ENCODE assay signal across 26 cellular contexts in genomic region chr6:124741341-124741740, GRCh38.
"Had no signal": no experiment of that assay in that cellular context is flagged by ENCODE, and none has a peak within 500 bp of the region (broad histone marks: within the 10 kb centered on the region; RNA-seq: fewer than 3 reads in every experiment).

No MANE protein-coding gene starts in this region.

- H3K4me1 ChIP-seq: adrenal gland, body of pancreas, colonic mucosa, heart left ventricle, tibial artery, uterus had no signal

- H3K4me3 Mint-ChIP-seq: central memory CD8-positive, alpha-beta T cell; endodermal cell; nephron had no signal

- H3K9me3 Mint-ChIP-seq: endodermal cell, nephron had no signal

- DNase-seq: activated CD4-positive, alpha-beta T cell treated with anti-CD3 and anti-CD28 coated beads for 1 hour; activated CD8-positive, alpha-beta memory T cell treated with anti-CD3 and anti-CD28 coated beads for 24 hours; activated CD8-positive, alpha-beta memory T cell treated with anti-CD3 and anti-CD28 coated beads, Interleukin-2, amount 50 U/mL, for 48 hours; activated effector memory CD4-positive, alpha-beta T cell treated with anti-CD3 and anti-CD28 coated beads, Interleukin-2, amount 50 U/mL, for 16 hours; activated naive CD4-positive, alpha-beta T cell treated with anti-CD3 and anti-CD28 coated beads, Interleukin-2, amount 50 U/mL, for 16 hours; activated T-cell treated with anti-CD3 and anti-CD28 coated beads, Interleukin-2, amount 50 U/mL, for 48 hours; adrenal gland; body of pancreas; colonic mucosa; endodermal cell; erythroblast; gastrocnemius medialis; heart left ventricle; left cardiac atrium; nucleus accumbens; stimulated activated CD4-positive, alpha-beta T cell treated with anti-CD3 and anti-CD28 coated beads, Interleukin-12 subunit alpha, Interleukin-12 subunit beta, amount 100 ng/mL, for 4 hours; stimulated activated CD4-positive, alpha-beta T cell treated with anti-CD3 and anti-CD28 coated beads, Interleukin-1b, Interleukin-23, amount 100 ng/mL, for 48 hours; stimulated activated naive CD8-positive, alpha-beta T cell treated with anti-CD3 and anti-CD28 coated beads, Interleukin-15, Interleukin-2, amounts not matched to agents 100 U/mL and 50 U/mL, for 24 hours; substantia nigra; SW 1271; T-helper 2 cell; tibial artery; uterus; WERI-Rb-1 had no signal

- H3K4me1 Mint-ChIP-seq: central memory CD8-positive, alpha-beta T cell; endodermal cell; nephron had no signal

- H3K27me3 Mint-ChIP-seq: central memory CD8-positive, alpha-beta T cell had no signal

- H3K36me3 ChIP-seq: adrenal gland, colonic mucosa, gastrocnemius medialis, heart left ventricle, tibial artery, uterus, WERI-Rb-1 had no signal

- ATAC-seq: body of pancreas; gastrocnemius medialis; heart left ventricle; left cardiac atrium; stimulated activated naive CD8-positive, alpha-beta T cell treated with anti-CD3 and anti-CD28 coated beads, Interleukin-15, Interleukin-2, amounts not matched to agents 100 U/mL and 50 U/mL, for 24 hours had no signal

- H3K4me3 ChIP-seq: adrenal gland, body of pancreas, colonic mucosa, gastrocnemius medialis, heart left ventricle, tibial artery, uterus had no signal

- H3K27me3 ChIP-seq: adrenal gland, body of pancreas, colonic mucosa, gastrocnemius medialis, heart left ventricle, tibial artery, uterus had no signal

- H3K9me3 ChIP-seq: adrenal gland, body of pancreas, colonic mucosa, gastrocnemius medialis, heart left ventricle, tibial artery, uterus had no signal

- H3K27ac Mint-ChIP-seq: endodermal cell, nephron had no signal

- H3K27ac ChIP-seq: adrenal gland, body of pancreas, colonic mucosa, gastrocnemius medialis, heart left ventricle, tibial artery, uterus, WERI-Rb-1 had no signal
